Comparison of ENCODE assay signal across 25 cellular contexts in the genomic region with DNA sequence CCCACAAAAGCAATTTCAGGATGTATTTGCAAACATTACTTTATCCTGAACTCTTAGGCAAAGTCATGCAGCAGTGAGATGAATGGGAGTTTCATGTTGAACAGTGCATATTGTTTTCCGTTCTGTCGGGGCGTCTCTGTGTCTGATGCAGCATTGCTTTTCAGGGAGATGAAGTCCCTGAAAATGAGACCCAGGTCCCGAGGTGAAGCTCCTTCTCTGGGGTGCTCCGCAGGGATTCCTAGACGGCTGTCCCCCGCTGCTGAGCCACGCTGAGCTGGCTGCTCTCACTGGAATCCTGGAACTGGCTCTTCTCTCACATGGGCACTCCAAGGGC. TPM values are rescaled to one million over a fixed set of nuclear protein-coding genes. Genes with fewer than 3 reads are reported as not detected.
A peak's percentile ranks its signal among the peaks of the same experiment; 100 is the strongest.
DNase-seq lines count a peak whose midpoint lies in the region; ATAC-seq and TF ChIP-seq lines count a peak whose summit lies in the region.
"Had no signal": no experiment of that assay in that cellular context is flagged by ENCODE, and none has a peak within 500 bp of the region (broad histone marks: within the 10 kb centered on the region; RNA-seq: fewer than 3 reads in every experiment).

No MANE protein-coding gene starts in this region.

- peaks cover under 1% of the 10 kb centered on the region for H3K36me3 Mint-ChIP-seq in activated naive CD4-positive, alpha-beta T cell treated with anti-CD3 and anti-CD28 coated beads, Interleukin-2, amount 50 U/mL, for 24 hours
- H3K36me3 Mint-ChIP-seq: activated naive CD8-positive, alpha-beta T cell treated with anti-CD3 and anti-CD28 coated beads, Interleukin-2, amount 10 ng/mL, durations not matched to agents 7 days and 5 days had no signal

- no peaks in the 10 kb centered on the region for H3K9me3 Mint-ChIP-seq in activated naive CD4-positive, alpha-beta T cell treated with anti-CD3 and anti-CD28 coated beads, Interleukin-2, amount 50 U/mL, for 24 hours
- H3K9me3 Mint-ChIP-seq: activated naive CD8-positive, alpha-beta T cell treated with anti-CD3 and anti-CD28 coated beads, Interleukin-2, amount 10 ng/mL, durations not matched to agents 7 days and 5 days had no signal

- H2AFZ ChIP-seq in PC-9 = no peak overlapping the region

- H3K79me2 ChIP-seq in PC-9 (ENCODE audit: low read depth) = no peaks in the 10 kb centered on the region

- H3K9me3 ChIP-seq in PC-9 (ENCODE audit: insufficient read depth, low read depth) = no peaks in the 10 kb centered on the region
- H3K9me3 ChIP-seq in left lung = no peaks in the 10 kb centered on the region
- no peaks in the 10 kb centered on the region for H3K9me3 ChIP-seq in thymus (ENCODE audit: control insufficient read depth)
- H3K9me3 ChIP-seq: esophagus muscularis mucosa, MG63, right lobe of liver, transverse colon had no signal

- WGBS in thymus = 91% methylated on average over 8 of the region's 8 CpGs

- peaks cover 36% of the 10 kb centered on the region for H3F3A ChIP-seq in PC-9 (ENCODE audit: insufficient read depth, low read depth)

- no peak for TF ChIP-seq CTCF in PC-9 (conservative IDR thresholded peaks at IDR 0.05)
- no peak for TF ChIP-seq CTCF in left lung (IDR thresholded peaks at IDR 0.05)

- peaks cover 35% of the 10 kb centered on the region for H3K4me1 ChIP-seq in PC-9 (replicated peaks; ENCODE audit: insufficient read depth)
- peaks cover 6 to 40% of the 10 kb centered on the region in 2 donors for H3K4me1 ChIP-seq in left lung
- peaks cover 8% of the 10 kb centered on the region for H3K4me1 ChIP-seq in thymus (ENCODE audit: control insufficient read depth, insufficient read depth, low read length)

- BruUV-seq in PC-9 (replicated peaks; lab: Mats Ljungman, UMichigan) = no TSS peak

- ATAC-seq in left lung = no peak
- ATAC-seq: foreskin keratinocyte, GM12878, Panc1, right lobe of liver had no signal

- H3K36me3 ChIP-seq in PC-9 (ENCODE audit: low read depth) (no peaks in the 10 kb centered on the region), left lung (no peaks in the 10 kb centered on the region), thymus (ENCODE audit: control insufficient read depth, insufficient read depth) (no peaks in the 10 kb centered on the region)
- H3K36me3 ChIP-seq: esophagus muscularis mucosa, MG63, right lobe of liver, transverse colon had no signal

- H3K27ac ChIP-seq in PC-9 = 0 out of 2 replicates have a peak overlapping the region, but pooled peaks have one; percentile 97
- H3K27ac ChIP-seq in left lung = peak overlapping the region; percentile 68 to 90
- H3K27ac ChIP-seq in thymus (ENCODE audit: low read depth) = peak overlapping the region; percentile 25
- H3K27ac ChIP-seq: C4-2B had no signal

- intact Hi-C loops in PC-9 (cut with micrococcal nuclease; ENCODE audit: unreplicated experiment) = loop anchor here (2.0 kb wide), 1 partner anchor 84 kb away; no protein-coding TSS in a partner anchor
- intact Hi-C loops in left lung (cut with DNase I) = no loop called here

- H3K27me3 ChIP-seq in PC-9 (ENCODE audit: insufficient read depth, low read depth) (no peaks in the 10 kb centered on the region), left lung (no peaks in the 10 kb centered on the region), thymus (ENCODE audit: control insufficient read depth, insufficient read depth) (no peaks in the 10 kb centered on the region)
- H3K27me3 ChIP-seq: esophagus muscularis mucosa, foreskin keratinocyte, MG63, right lobe of liver, transverse colon had no signal

- peak overlapping the region; percentile 58 for H3K4me3 Mint-ChIP-seq in activated naive CD4-positive, alpha-beta T cell treated with anti-CD3 and anti-CD28 coated beads, Interleukin-2, amount 50 U/mL, for 24 hours
- H3K4me3 Mint-ChIP-seq: endodermal cell had no signal

- H3K9me2 ChIP-seq in PC-9 (ENCODE audit: insufficient read depth) = no peaks in the 10 kb centered on the region

- H3K27me3 Mint-ChIP-seq in activated naive CD4-positive, alpha-beta T cell treated with anti-CD3 and anti-CD28 coated beads, Interleukin-2, amount 50 U/mL, for 24 hours = no peaks in the 10 kb centered on the region

- CTCF ChIA-PET in PC-9 (lab: Charles Lee) = interaction anchor here (0.8 kb wide), 1 partner anchor 32 kb away, joined by 3 read pairs; no protein-coding TSS in a partner anchor

- no peaks in the 10 kb centered on the region for H4K20me1 ChIP-seq in PC-9 (ENCODE audit: insufficient read depth)

- POLR2A ChIA-PET in PC-9 (lab: Charles Lee; ENCODE audit: unreplicated experiment) = interaction anchor here (0.5 kb wide), 1 partner anchor 48 kb away, joined by 4 read pairs; no protein-coding TSS in a partner anchor

- no peak overlapping the region for H3K4me3 ChIP-seq in PC-9
- H3K4me3 ChIP-seq in left lung = no peak overlapping the region
- H3K4me3 ChIP-seq in thymus (ENCODE audit: low read length) = no peak overlapping the region
- H3K4me3 ChIP-seq: esophagus muscularis mucosa, GM12878, MG63, right lobe of liver, transverse colon had no signal

- no peak overlapping the region for H3K4me2 ChIP-seq in PC-9

- H3K4me1 Mint-ChIP-seq in activated naive CD4-positive, alpha-beta T cell treated with anti-CD3 and anti-CD28 coated beads, Interleukin-2, amount 50 U/mL, for 24 hours = peaks cover 44% of the 10 kb centered on the region
- H3K4me1 Mint-ChIP-seq: endodermal cell had no signal

- DNase-seq in activated naive CD4-positive, alpha-beta T cell treated with Interleukin-2 at 50 U/mL for 16 hours = no peak
- DNase-seq in PC-9 (no peak), left lung (no peak), dedifferentiated amniotic fluid mesenchymal stem cell (ENCODE audit: extremely low spot score) (no peak), NCI-H187 (lab: John Stamatoyannopoulos, UW) (no peak)
- DNase-seq: activated naive CD8-positive, alpha-beta T cell treated with anti-CD3 and anti-CD28 coated beads, Interleukin-2, amount 10 ng/mL, durations not matched to agents 7 days and 5 days; caudate nucleus; cortex of kidney; EL; endodermal cell; foreskin keratinocyte; KG1; MG63; NCI-H2029 treated with DMSO at 0.1 percent for 48 hours; NCI-H526; right lobe of liver; SHP77; SW 1271; transverse colon had no signal

- peak overlapping the region; percentile 84 for H3K27ac Mint-ChIP-seq in activated naive CD4-positive, alpha-beta T cell treated with anti-CD3 and anti-CD28 coated beads, Interleukin-2, amount 50 U/mL, for 24 hours
- H3K27ac Mint-ChIP-seq: endodermal cell had no signal

RNA-seq across cellular contexts. Expression of gene CD9, which starts 31.1 kb away (rescaled TPM):
- 319 and 374 TPM in 2 replicates for total RNA-seq in PC-9 (2021)
- total RNA-seq in left lung = 100 to 1,000 TPM; 416 to 512 TPM
- polyA plus RNA-seq in thymus = 198 TPM

RNA-seq across cellular contexts. Expression of gene VWF, which starts 44.6 kb away (rescaled TPM):
- total RNA-seq in PC-9 (2021) = 0.48 and 0.88 TPM in 2 replicates
- 100 to 1,000 TPM; 254 to 401 TPM for total RNA-seq in left lung
- polyA plus RNA-seq in thymus = 33.8 TPM
- total RNA-seq: foreskin keratinocyte had no signal

Comparison
In these comparisons a context has a peak if more than half of its experiments do, and no peak if none do; other contexts are left out.
1. H3K27ac ChIP-seq: peak in every context shown above with its lines; median percentile 97 in PC-9; 79 in left lung; 25 in thymus.
2. RNA of gene VWF, which starts 44.6 kb away (total RNA-seq): 254 to 401 TPM in left lung; 0.48 to 0.88 TPM in PC-9; every median in the first group is over 100 times any median in the second.